ENCODE assay signal across 19 cellular contexts in the genomic region with DNA sequence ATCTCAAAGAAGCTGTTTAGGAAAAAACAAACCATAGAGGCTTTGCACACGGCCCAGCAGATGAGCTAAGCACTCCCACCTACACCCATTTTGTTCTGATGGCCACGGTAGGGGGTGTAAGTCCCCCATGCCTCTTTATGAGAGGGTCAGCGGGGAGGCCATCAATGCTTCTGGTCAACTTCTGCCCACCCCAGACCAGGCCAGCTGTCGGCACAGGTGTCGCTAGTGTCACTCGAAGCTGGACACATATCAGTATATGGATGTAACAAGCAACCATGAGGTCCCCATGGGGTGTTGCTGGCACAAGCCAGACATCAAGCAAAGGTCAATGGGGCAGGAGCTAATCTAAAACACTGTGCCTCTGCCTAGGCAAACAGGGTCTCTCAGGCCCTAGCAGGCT. TPM values are rescaled to one million over a fixed set of nuclear protein-coding genes. Genes with fewer than 3 reads are reported as not detected.
DNase-seq lines count a peak whose midpoint lies in the region; ATAC-seq and TF ChIP-seq lines count a peak whose summit lies in the region.
"Had no signal": no experiment of that assay in that cellular context is flagged by ENCODE, and none has a peak within 500 bp of the region (broad histone marks: within the 10 kb centered on the region; RNA-seq: fewer than 3 reads in every experiment).

No MANE protein-coding gene starts in this region.

- H3K9me3 ChIP-seq in Loucy (ENCODE audit: insufficient read depth, low read depth, low read length), result no peaks in the 10 kb centered on the region

- no peaks in the 10 kb centered on the region for H3F3A ChIP-seq in Loucy (ENCODE audit: low read depth)

- ATAC-seq in stimulated activated naive B cell treated with anti-CD40 and anti-IgM and Interleukin-4, amounts not matched to agents 10 μg/mL and 1 μg/mL and 100 μg/mL, for 72 hours (replicated peaks), result peak; percentile 2 to 5
- ATAC-seq in sciatic nerve, result no peak

- H3K4me3 Mint-ChIP-seq in glutamatergic neuron (ENCODE audit: unreplicated experiment), result peak overlapping the region; percentile 57
- no peak overlapping the region for H3K4me3 Mint-ChIP-seq in stimulated activated naive B cell treated with anti-CD40 and anti-IgM and Interleukin-4, amounts not matched to agents 10 μg/mL and 1 μg/mL and 100 μg/mL, for 72 hours
- H3K4me3 Mint-ChIP-seq: CD14-positive monocyte, T-cell had no signal

- no peaks in the 10 kb centered on the region for H3K79me2 ChIP-seq in Loucy (ENCODE audit: insufficient read depth, low read length)

- H2AFZ ChIP-seq in Loucy (ENCODE audit: low read length), result no peak overlapping the region

- no peaks in the 10 kb centered on the region for H3K36me3 ChIP-seq in Loucy (ENCODE audit: insufficient read depth, low read length)

- peaks cover 21% of the 10 kb centered on the region for H3K9me3 Mint-ChIP-seq in glutamatergic neuron (ENCODE audit: unreplicated experiment)
- no peaks in the 10 kb centered on the region for H3K9me3 Mint-ChIP-seq in stimulated activated naive B cell treated with anti-CD40 and anti-IgM and Interleukin-4, amounts not matched to agents 10 μg/mL and 1 μg/mL and 100 μg/mL, for 72 hours
- H3K9me3 Mint-ChIP-seq: T-cell had no signal

- peaks cover 23% of the 10 kb centered on the region for H3K4me1 Mint-ChIP-seq in glutamatergic neuron (ENCODE audit: low read depth, unreplicated experiment)
- H3K4me1 Mint-ChIP-seq in stimulated activated naive B cell treated with anti-CD40 and anti-IgM and Interleukin-4, amounts not matched to agents 10 μg/mL and 1 μg/mL and 100 μg/mL, for 72 hours, result peaks cover 8% of the 10 kb centered on the region in 2 donors
- H3K4me1 Mint-ChIP-seq: CD14-positive monocyte had no signal

- H3K9ac ChIP-seq in Loucy (ENCODE audit: low read depth, low read length, poor library complexity, severe bottlenecking), result no peak overlapping the region

- DNase-seq in NCI-H2171 treated with DMSO at 0.1 percent for 48 hours (lab: John Stamatoyannopoulos, UW) (peak; percentile 41), NCI-H2171 (lab: John Stamatoyannopoulos, UW) (no peak), glutamatergic neuron (peak; percentile 73), sciatic nerve (ENCODE audit: low spot score) (no peak), T-helper 2 cell (no peak)
- DNase-seq in stimulated activated naive B cell treated with anti-CD40 and anti-IgM and Interleukin-4, amounts not matched to agents 10 μg/mL and 1 μg/mL and 100 μg/mL, for 72 hours, result no peak
- DNase-seq: 8988T, AML-193, EL, GF-D8, NCI-H1092, NCI-H1436, NCI-H1930, NCI-H345, SHP77 had no signal

- intact Hi-C loops in sciatic nerve (cut with DNase I), result loop anchor here (5.0 kb wide), 1 partner anchor 133 kb away; no protein-coding TSS in a partner anchor

- peaks cover 16% of the 10 kb centered on the region for H3K4me1 ChIP-seq in Loucy (ENCODE audit: insufficient read depth, low read length, poor library complexity, severe bottlenecking)

- no peaks in the 10 kb centered on the region for H3K27me3 ChIP-seq in Loucy (ENCODE audit: insufficient read depth, low read length, poor library complexity, severe bottlenecking)

- TF ChIP-seq CTCF in Loucy (conservative IDR thresholded peaks at IDR 0.05; ENCODE audit: low read length) (no peak), glutamatergic neuron (IDR thresholded peaks at IDR 0.05; ENCODE audit: partially characterized antibody, unreplicated experiment) (no peak)

- H3K27ac Mint-ChIP-seq in glutamatergic neuron (ENCODE audit: unreplicated experiment), result peak overlapping the region; percentile 97
- H3K27ac Mint-ChIP-seq in stimulated activated naive B cell treated with anti-CD40 and anti-IgM and Interleukin-4, amounts not matched to agents 10 μg/mL and 1 μg/mL and 100 μg/mL, for 72 hours, result no peak overlapping the region
- H3K27ac Mint-ChIP-seq: CD14-positive monocyte, T-cell had no signal

- no peaks in the 10 kb centered on the region for H4K20me1 ChIP-seq in Loucy (ENCODE audit: insufficient read depth, low read length, poor library complexity, severe bottlenecking)

- peaks cover 14% of the 10 kb centered on the region for H3K27me3 Mint-ChIP-seq in glutamatergic neuron (ENCODE audit: unreplicated experiment)
- H3K27me3 Mint-ChIP-seq in stimulated activated naive B cell treated with anti-CD40 and anti-IgM and Interleukin-4, amounts not matched to agents 10 μg/mL and 1 μg/mL and 100 μg/mL, for 72 hours, result peaks cover 7 to 11% of the 10 kb centered on the region in 2 donors

- H3K4me3 ChIP-seq in Loucy (ENCODE audit: low read length, poor library complexity, severe bottlenecking), result peak overlapping the region; percentile 22
- H3K4me3 ChIP-seq: SK-N-MC had no signal

- H3K9me2 ChIP-seq in Loucy (replicated peaks; ENCODE audit: low read depth, low read length), result no peaks in the 10 kb centered on the region

- H3K4me2 ChIP-seq in Loucy (ENCODE audit: low read depth, low read length, poor library complexity, severe bottlenecking), result peak overlapping the region; percentile 70

- peaks cover 3% of the 10 kb centered on the region for H3K36me3 Mint-ChIP-seq in glutamatergic neuron (ENCODE audit: unreplicated experiment)
- no peaks in the 10 kb centered on the region for H3K36me3 Mint-ChIP-seq in stimulated activated naive B cell treated with anti-CD40 and anti-IgM and Interleukin-4, amounts not matched to agents 10 μg/mL and 1 μg/mL and 100 μg/mL, for 72 hours
- H3K36me3 Mint-ChIP-seq: CD14-positive monocyte, T-cell had no signal

RNA-seq across cellular contexts. Expression of a gene that starts 23.7 kb away (rescaled TPM):
- 28.8 TPM for total RNA-seq in glutamatergic neuron (ENCODE audit: unreplicated experiment)
- 27.6 TPM for total RNA-seq in sciatic nerve

RNA-seq across cellular contexts. Expression of a gene that starts 45.5 kb away (rescaled TPM):
- 4.7 TPM for total RNA-seq in glutamatergic neuron (ENCODE audit: unreplicated experiment)
- total RNA-seq in sciatic nerve, result 0.31 TPM

RNA-seq across cellular contexts. Expression of a gene that starts 47.8 kb away (rescaled TPM):
- total RNA-seq in glutamatergic neuron (ENCODE audit: unreplicated experiment) (21.7 TPM), sciatic nerve (0.53 TPM)

Comparison
In these comparisons a context has a peak if more than half of its experiments do, and no peak if none do; other contexts are left out.
1. DNase-seq: peak in NCI-H2171 treated with DMSO at 0.1 percent for 48 hours (single experiment) and glutamatergic neuron (single experiment); none in NCI-H2171 (single experiment), stimulated activated naive B cell treated with anti-CD40 and anti-IgM and Interleukin-4, amounts not matched to agents 10 μg/mL and 1 μg/mL and 100 μg/mL, for 72 hours (single experiment), sciatic nerve (single experiment) and T-helper 2 cell (0 of 5).
2. RNA of a gene that starts 47.8 kb away (total RNA-seq): 21.7 TPM in glutamatergic neuron (single experiment); 0.53 TPM in sciatic nerve (single experiment); every median in the first group is over 10 times any median in the second.